ENCODE assay signal across 9 cellular contexts in the genomic region with DNA sequence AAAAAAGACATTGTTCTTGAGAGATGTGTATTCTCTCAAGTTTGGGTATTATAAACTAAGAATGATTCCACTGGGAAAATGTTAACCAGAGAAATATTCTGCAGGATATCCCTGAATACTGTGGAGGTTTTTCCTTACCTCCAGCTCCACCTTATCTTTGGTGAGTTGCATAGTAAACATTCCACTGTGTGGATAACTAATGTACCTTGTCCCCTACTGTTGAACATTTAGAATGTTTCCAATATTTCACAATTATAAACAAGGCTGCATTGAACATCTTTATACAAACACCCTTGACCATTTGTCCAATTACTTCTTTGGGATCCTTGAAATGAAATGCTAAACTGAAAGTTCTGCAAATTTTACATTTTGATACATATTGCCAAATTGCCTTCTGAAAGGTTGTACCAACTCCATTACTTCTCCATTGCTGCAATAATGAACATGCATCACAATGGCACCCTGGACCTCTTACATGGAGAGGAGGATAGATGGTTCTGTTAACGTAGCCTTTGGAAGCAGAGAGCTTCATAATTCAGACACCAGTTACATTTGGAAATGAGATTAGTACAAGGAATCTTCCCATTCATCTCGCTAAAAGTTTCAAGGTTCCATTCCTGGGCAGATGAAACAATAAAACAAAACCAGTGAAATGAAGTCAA.
"Had no signal": no experiment of that assay in that cellular context is flagged by ENCODE, and none has a peak within 500 bp of the region (broad histone marks: within the 10 kb centered on the region; RNA-seq: fewer than 3 reads in every experiment).

No MANE protein-coding gene starts in this region.

- H3K4me1 Mint-ChIP-seq: IgD-negative memory B cell had no signal

- H3K9ac ChIP-seq: GM23248, KMS-11 had no signal

- H3K4me3 Mint-ChIP-seq: HFFc6, IgD-negative memory B cell had no signal

- H3K27ac Mint-ChIP-seq: HFFc6 had no signal

- DNase-seq: GM23248, GOT3, H7, HFFc6, KBM-7 had no signal

- H3K36me3 ChIP-seq: HAP-1 had no signal

- H3K4me1 ChIP-seq: HAP-1 had no signal

- H3K4me3 ChIP-seq: GM23248, HAP-1 had no signal

- H3K9me3 ChIP-seq: HAP-1 had no signal

- H3K27ac ChIP-seq: GM23248, KMS-11 had no signal

- ATAC-seq: HCT116 had no signal
